In genomic region chr5:149559712-149560111, GRCh38 we compare ENCODE assay signal across 19 cellular contexts. TPM values are rescaled to one million over a fixed set of nuclear protein-coding genes. Genes with fewer than 3 reads are reported as not detected.
DNase-seq lines count a peak whose midpoint lies in the region; ATAC-seq and TF ChIP-seq lines count a peak whose summit lies in the region.
"Had no signal": no experiment of that assay in that cellular context is flagged by ENCODE, and none has a peak within 500 bp of the region (broad histone marks: within the 10 kb centered on the region; RNA-seq: fewer than 3 reads in every experiment).

No MANE protein-coding gene starts in this region.

- H3K9me3 ChIP-seq in IMR-90 (ENCODE audit: control insufficient read depth, insufficient read depth, low read length), result no peaks in the 10 kb centered on the region
- H3K9me3 ChIP-seq in SK-N-SH, result no peaks in the 10 kb centered on the region

- peaks cover 6 to 7% of the 10 kb centered on the region in 2 experiments; a peak in 2 of 4 replicates for H3K79me1 ChIP-seq in IMR-90 (ENCODE audit: low read depth in 1 of 2, low read length in 2 of 2)

- H3F3A ChIP-seq in SK-N-SH (replicated peaks; ENCODE audit: insufficient read depth), result peaks cover 42% of the 10 kb centered on the region

- 0 out of 3 replicates have a peak overlapping the region, but pooled peaks have one; percentile 11 for H2BK15ac ChIP-seq in IMR-90 (ENCODE audit: low read depth, low read length)

- dilution Hi-C loops in IMR-90 (cut with HindIII; ENCODE audit: low sequenced_read_pairs, unreplicated experiment), result no loop called here

- no peaks in the 10 kb centered on the region for H3K36me3 Mint-ChIP-seq in nephron progenitor cell (ENCODE audit: low read depth)
- H3K36me3 Mint-ChIP-seq: activated naive CD8-positive, alpha-beta T cell treated with anti-CD3 and anti-CD28 coated beads for 36 hours; neural progenitor cell had no signal

- H3K9ac ChIP-seq in IMR-90 (ENCODE audit: low read depth, low read length), result no peak overlapping the region
- H3K9ac ChIP-seq in SK-N-SH, result no peak overlapping the region
- H3K9ac ChIP-seq: neural progenitor cell had no signal

- peak overlapping the region; percentile 34; the same call in 1 of the 2 replicates for H4K5ac ChIP-seq in IMR-90 (ENCODE audit: low read depth, low read length)

- no peak overlapping the region for H3K4me2 ChIP-seq in IMR-90 (ENCODE audit: low read depth, low read length)
- H3K4me2 ChIP-seq in SK-N-SH, result peak overlapping the region; percentile 13; the same call in 1 of the 2 replicates
- H3K4me2 ChIP-seq: neural progenitor cell had no signal

- ATAC-seq in IMR-90 (ENCODE audit: low read depth) (no peak), GM19397 (IDR thresholded peaks at IDR 0.05; ENCODE audit: unreplicated experiment) (no peak), left cardiac atrium (no peak)
- ATAC-seq: activated CD8-positive, alpha-beta T cell treated with anti-CD3 and anti-CD28 coated beads for 36 hours; activated T-cell treated with anti-CD3 and anti-CD28 coated beads, Interleukin-2, amount 50 U/mL, for 72 hours; T-helper 17 cell had no signal

- H3K27ac ChIP-seq in IMR-90 (ENCODE audit: insufficient read depth, low read length) (peak overlapping the region; percentile 62; the same call in 1 of the 2 replicates), SK-N-SH (ENCODE audit: low read depth in 2 of 2, low read length in 1 of 2) (peak overlapping the region; percentile 7 to 98; a peak in 2 of 4 replicates)
- H3K27ac ChIP-seq: dorsolateral prefrontal cortex, neural progenitor cell, WERI-Rb-1 had no signal

- H3K9me1 ChIP-seq in IMR-90 (ENCODE audit: insufficient read depth, low read length), result peaks cover 3% of the 10 kb centered on the region; the same call in 1 of the 2 replicates

- H3K4me3 Mint-ChIP-seq in nephron progenitor cell, result no peak overlapping the region
- H3K4me3 Mint-ChIP-seq: activated CD8-positive, alpha-beta T cell treated with anti-CD3 and anti-CD28 coated beads for 36 hours; activated naive CD8-positive, alpha-beta T cell treated with anti-CD3 and anti-CD28 coated beads for 36 hours; activated T-cell treated with anti-CD3 and anti-CD28 coated beads, Interleukin-2, amount 50 U/mL, for 72 hours; neural progenitor cell; T-helper 17 cell had no signal

- H3K4me1 ChIP-seq in IMR-90 (ENCODE audit: control insufficient read depth, insufficient read depth, low read length) (peaks cover 14% of the 10 kb centered on the region), SK-N-SH (ENCODE audit: control insufficient read depth in 1 of 2, insufficient read depth in 2 of 2, low read depth in 1 of 2, low read length in 1 of 2) (peaks cover 10 to 28% of the 10 kb centered on the region in 2 experiments)

- H4K91ac ChIP-seq in IMR-90 (ENCODE audit: insufficient read depth, low read depth, low read length), result peak overlapping the region; percentile 40; the same call in 1 of the 2 replicates

- peaks cover 5% of the 10 kb centered on the region; the same call in 1 of the 2 replicates for H3K79me2 ChIP-seq in SK-N-SH (ENCODE audit: insufficient read depth)

- intact Hi-C loops in IMR-90 (cut with micrococcal nuclease), result loop anchor here (5.0 to 10.0 kb wide), 5 partner anchors 72 to 825 kb away; partner anchors contain the start of genes ABLIM3 and AFAP1L1
- intact Hi-C loops in left cardiac atrium (cut with DNase I), result loop anchor here (5.0 to 10.0 kb wide), 3 partner anchors 117 to 415 kb away; partner anchors contain the start of gene ABLIM3 (in 1 of the 2)

- H2BK20ac ChIP-seq in IMR-90 (ENCODE audit: low read depth, low read length), result peak overlapping the region; percentile 39; the same call in 1 of the 2 replicates

- BruUV-seq in IMR-90 (replicated peaks; lab: Mats Ljungman, UMichigan), result no TSS peak

- WGBS in IMR-90 (ENCODE audit: extremely low coverage in 2 of 2, insufficient read length in 1 of 2), 2 experiments, result 17% methylated on average over 1 of the region's 2 CpGs; no CpG with 5 or more reads in 1 of the 2 experiments
- 24% methylated on average over 2 of the region's 2 CpGs for WGBS in SK-N-SH (ENCODE audit: low lambda C conversion rate)

- CTCF ChIA-PET in IMR-90 (lab: Yijun Ruan, JAX), result interaction anchor here (0.9 kb wide), 1 partner anchor 60 kb away, joined by 3 read pairs; no protein-coding TSS in a partner anchor
- CTCF ChIA-PET in SK-N-SH (lab: Yijun Ruan, JAX), result interaction anchor here (0.7 to 7.1 kb wide), 5 partner anchors 7 to 242 kb away, joined by 3 to 111 read pairs (median 21); partner anchors contain the start of gene CSNK1A1

- no peak for TF ChIP-seq EP300 in SK-N-SH (IDR thresholded peaks at IDR 0.05; ENCODE audit: borderline replicate concordance in 1 of 2, low read depth in 1 of 2, low read length in 1 of 2)

- H3K4me3 ChIP-seq in AG10803 (ENCODE audit: low read length), result no peak overlapping the region
- H3K4me3 ChIP-seq in IMR-90 (ENCODE audit: insufficient read depth, low read depth, low read length), result no peak overlapping the region
- H3K4me3 ChIP-seq in SK-N-SH (ENCODE audit: low read depth in 2 of 2, low read length in 1 of 2), result no peak overlapping the region
- no peak overlapping the region for H3K4me3 ChIP-seq in foreskin fibroblast (ENCODE audit: low read depth in 1 of 2, low read length in 2 of 2)
- H3K4me3 ChIP-seq: dorsolateral prefrontal cortex, neural progenitor cell had no signal

- no peak overlapping the region for H3K27ac Mint-ChIP-seq in nephron progenitor cell
- H3K27ac Mint-ChIP-seq: activated CD8-positive, alpha-beta T cell treated with anti-CD3 and anti-CD28 coated beads for 36 hours; activated naive CD8-positive, alpha-beta T cell treated with anti-CD3 and anti-CD28 coated beads for 36 hours; activated T-cell treated with anti-CD3 and anti-CD28 coated beads, Interleukin-2, amount 50 U/mL, for 72 hours; neural progenitor cell; T-helper 17 cell had no signal

- H3K9me2 ChIP-seq in SK-N-SH, result no peaks in the 10 kb centered on the region

- H3K27me3 ChIP-seq in IMR-90 (ENCODE audit: control insufficient read depth, insufficient read depth, low read length), result no peaks in the 10 kb centered on the region
- no peaks in the 10 kb centered on the region for H3K27me3 ChIP-seq in SK-N-SH (ENCODE audit: insufficient read depth)
- H3K27me3 ChIP-seq: dorsolateral prefrontal cortex, neural progenitor cell had no signal

- no peak overlapping the region for H2AK5ac ChIP-seq in IMR-90 (ENCODE audit: low read depth, low read length)

- H3K36me3 ChIP-seq in IMR-90 (ENCODE audit: control insufficient read depth, insufficient read depth, low read length), result no peaks in the 10 kb centered on the region
- H3K36me3 ChIP-seq in SK-N-SH (replicated peaks in 1 of 2; ENCODE audit: control insufficient read depth in 1 of 2, insufficient read depth in 2 of 2, low read length in 1 of 2), result no peaks in the 10 kb centered on the region
- H3K36me3 ChIP-seq: neural progenitor cell, WERI-Rb-1 had no signal

- no peak overlapping the region for H2AK9ac ChIP-seq in IMR-90 (replicated peaks; ENCODE audit: low read depth, low read length, poor library complexity)

- no peaks in the 10 kb centered on the region for H3K27me3 Mint-ChIP-seq in nephron progenitor cell (ENCODE audit: low read depth, poor library complexity)
- H3K27me3 Mint-ChIP-seq: activated CD8-positive, alpha-beta T cell treated with anti-CD3 and anti-CD28 coated beads for 36 hours; activated naive CD8-positive, alpha-beta T cell treated with anti-CD3 and anti-CD28 coated beads for 36 hours; T-helper 17 cell had no signal

- TF ChIP-seq RAD21 in IMR-90 (IDR thresholded peaks at IDR 0.05; ENCODE audit: low read length), result no peak
- TF ChIP-seq RAD21 in SK-N-SH (IDR thresholded peaks at IDR 0.05; ENCODE audit: low read length), result no peak

- TF ChIP-seq CTCF in AG10803 (conservative IDR thresholded peaks at IDR 0.05; ENCODE audit: low read length) (no peak), IMR-90 (conservative IDR thresholded peaks at IDR 0.05; ENCODE audit: low read depth, low read length) (no peak), SK-N-SH (IDR thresholded peaks at IDR 0.05) (no peak), foreskin fibroblast (IDR thresholded peaks at IDR 0.05; ENCODE audit: low read depth, low read length) (no peak), nephron progenitor cell (IDR thresholded peaks at IDR 0.05) (no peak)

- peak overlapping the region; percentile 64 for H2BK5ac ChIP-seq in IMR-90 (ENCODE audit: low read depth, low read length, poor library complexity, severe bottlenecking)

- DNase-seq in AG10803 (ENCODE audit: low read depth) (peak; percentile 90), IMR-90 (peak; percentile 22), SK-N-SH (no peak), foreskin fibroblast (peak; percentile 77 to 86), nephron progenitor cell (no peak), left cardiac atrium (no peak), mucosa of gallbladder (ENCODE audit: low spot score) (no peak)
- DNase-seq: activated CD8-positive, alpha-beta T cell treated with anti-CD3 and anti-CD28 coated beads for 36 hours; activated naive CD8-positive, alpha-beta T cell treated with anti-CD3 and anti-CD28 coated beads for 36 hours; activated T-cell treated with anti-CD3 and anti-CD28 coated beads, Interleukin-2, amount 50 U/mL, for 72 hours; dorsolateral prefrontal cortex; hippocampal formation; NCI-H1105; NCI-H2171 treated with DMSO at 0.1 percent for 48 hours; stimulated activated naive CD4-positive, alpha-beta T cell treated with Interleukin-2 at 50 U/mL for 16 hours; T-helper 17 cell; WERI-Rb-1 had no signal

- H2AFZ ChIP-seq in IMR-90 (replicated peaks; ENCODE audit: low read length, poor library complexity), result no peak overlapping the region
- H2AFZ ChIP-seq in SK-N-SH (ENCODE audit: low read depth), result peak overlapping the region; percentile 38
- H2AFZ ChIP-seq: neural progenitor cell had no signal

- no peak for TF ChIP-seq POLR2A in IMR-90 (IDR thresholded peaks at IDR 0.05; ENCODE audit: low read depth, low read length)

- H3K14ac ChIP-seq in IMR-90 (replicated peaks; ENCODE audit: low read depth, low read length), result peak overlapping the region; percentile 18; the same call in 1 of the 2 replicates

- no peaks in the 10 kb centered on the region for H4K20me1 ChIP-seq in IMR-90 (ENCODE audit: insufficient read depth, low read length)
- no peaks in the 10 kb centered on the region for H4K20me1 ChIP-seq in SK-N-SH (ENCODE audit: insufficient read depth)

- H3K23ac ChIP-seq in IMR-90 (ENCODE audit: low read depth, low read length), result peak overlapping the region; percentile 12; the same call in 1 of the 2 replicates

- peak overlapping the region; percentile 28; the same call in 1 of the 2 replicates for H3K4ac ChIP-seq in IMR-90 (ENCODE audit: low read depth, low read length)

- no peaks in the 10 kb centered on the region for H3K9me3 Mint-ChIP-seq in nephron progenitor cell
- H3K9me3 Mint-ChIP-seq: activated CD8-positive, alpha-beta T cell treated with anti-CD3 and anti-CD28 coated beads for 36 hours; activated naive CD8-positive, alpha-beta T cell treated with anti-CD3 and anti-CD28 coated beads for 36 hours; activated T-cell treated with anti-CD3 and anti-CD28 coated beads, Interleukin-2, amount 50 U/mL, for 72 hours; neural progenitor cell had no signal

- POLR2A ChIA-PET in IMR-90 (lab: Charles Lee; ENCODE audit: unreplicated experiment), result no interaction called here
- POLR2A ChIA-PET in SK-N-SH (lab: Yijun Ruan, JAX), result no interaction called here

- H3K4me1 Mint-ChIP-seq in nephron progenitor cell, result peaks cover 29% of the 10 kb centered on the region

- no peak overlapping the region for H4K8ac ChIP-seq in IMR-90 (ENCODE audit: low read depth in 2 of 2, low read length in 2 of 2)

- peak overlapping the region; percentile 29 for H3K18ac ChIP-seq in IMR-90 (ENCODE audit: low read depth, low read length)

- in situ Hi-C loops in IMR-90 (cut with MboI; ENCODE audit: low sequenced_read_pairs), result loop anchor here (5.0 to 25.0 kb wide), 3 partner anchors 122 to 397 kb away; no protein-coding TSS in a partner anchor

- peak overlapping the region; percentile 54 for H2BK120ac ChIP-seq in IMR-90 (ENCODE audit: low read depth, low read length)

- no peak overlapping the region for H3K56ac ChIP-seq in IMR-90 (ENCODE audit: extremely low read depth, insufficient read depth, low read length)

RNA-seq across cellular contexts. Expression of gene CSNK1A1, which starts 8.5 kb away (rescaled TPM):
- total RNA-seq in IMR-90 (2012; rRNA removed) (419 and 573 TPM in 2 replicates), left cardiac atrium (100 to 1,000 TPM; 212 to 342 TPM), mucosa of gallbladder (253 TPM)
- polyA plus RNA-seq in IMR-90 (2012; rRNA removed) (112 and 140 TPM in 2 replicates), SK-N-SH (2012; rRNA removed) (70.7 and 96.6 TPM in 2 replicates)
- 64.4 and 68.9 TPM in 2 replicates for polyA plus RNA-seq in IMR-90 (2012; cell fraction: cytosol; rRNA removed)
- 56.7 and 85.2 TPM in 2 replicates for polyA plus RNA-seq in IMR-90 (2012; cell fraction: nucleus; rRNA removed; ENCODE audit: low replicate concordance)
- polyA plus RNA-seq in SK-N-SH (2012; cell fraction: cytosol; rRNA removed), result 109 and 118 TPM in 2 replicates
- polyA plus RNA-seq in SK-N-SH (2012; cell fraction: nucleus; rRNA removed), result 63.2 and 77.8 TPM in 2 replicates

RNA-seq across cellular contexts. Expression of gene ARHGEF37, which starts 21.6 kb away (rescaled TPM):
- total RNA-seq in IMR-90 (2012; rRNA removed) (0.28 and 0.54 TPM in 2 replicates), left cardiac atrium (10 to 100 TPM; 14.1 to 17.3 TPM), mucosa of gallbladder (32.8 TPM)
- polyA plus RNA-seq in IMR-90 (2012; rRNA removed) (0.39 and 0.42 TPM in 2 replicates), SK-N-SH (2012; rRNA removed) (0.94 and 1.3 TPM in 2 replicates)
- polyA plus RNA-seq in IMR-90 (2012; cell fraction: cytosol; rRNA removed), result 0.15 and 0.37 TPM in 2 replicates
- polyA plus RNA-seq in IMR-90 (2012; cell fraction: nucleus; rRNA removed; ENCODE audit: low replicate concordance), result 0.74 and 1.1 TPM in 2 replicates
- polyA plus RNA-seq in SK-N-SH (2012; cell fraction: cytosol; rRNA removed), result 0.76 and 1.1 TPM in 2 replicates
- polyA plus RNA-seq in SK-N-SH (2012; cell fraction: nucleus; rRNA removed), result 1.2 and 2.1 TPM in 2 replicates

Comparison
In these comparisons a context has a peak if more than half of its experiments do, and no peak if none do; other contexts are left out.
1. DNase-seq: peak in AG10803 (single experiment), IMR-90 (single experiment) and foreskin fibroblast (2 of 2); none in SK-N-SH (single experiment), nephron progenitor cell (single experiment), left cardiac atrium (single experiment) and mucosa of gallbladder (single experiment).